In genomic region chr3:126475411-126476114, GRCh38 we compare ENCODE assay signal across 1 cellular context.
TF ChIP-seq lines count a peak whose summit lies in the region.

ZXDC (minus strand) TSS chr3:126475891; CDS start chr3:126475865, 26 bp downstream.

TF ChIP-seq in HepG2, 621 proteins besides CTCF, POLR2A, EP300 and RAD21 (continued from another document and continues in another):
- TF ChIP-seq MED13 (CRISPR knock-in tag; IDR thresholded peaks at IDR 0.05) (no peak), HES4 (CRISPR knock-in tag; IDR thresholded peaks at IDR 0.05; ENCODE audit: borderline replicate concordance) (no peak), ZNF224 (CRISPR knock-in tag; IDR thresholded peaks at IDR 0.05) (no peak), ARNT2 (CRISPR knock-in tag; IDR thresholded peaks at IDR 0.05; ENCODE audit: low read depth) (no peak), ZSCAN21 (CRISPR knock-in tag; IDR thresholded peaks at IDR 0.05; ENCODE audit: borderline replicate concordance) (no peak), ZNF563 (CRISPR knock-in tag; IDR thresholded peaks at IDR 0.05) (no peak; the same call in 1 of the 2 replicates), MTF1 (CRISPR knock-in tag; IDR thresholded peaks at IDR 0.05) (no peak), REPIN1 (CRISPR knock-in tag; IDR thresholded peaks at IDR 0.05; ENCODE audit: borderline replicate concordance, low read depth) (no peak), MLX (CRISPR knock-in tag; IDR thresholded peaks at IDR 0.05) (no peak), ZNF614 (CRISPR knock-in tag; IDR thresholded peaks at IDR 0.05; ENCODE audit: borderline replicate concordance) (no peak), REL (CRISPR knock-in tag; conservative IDR thresholded peaks at IDR 0.05) (no peak), ADNP (CRISPR knock-in tag; IDR thresholded peaks at IDR 0.05) (no peak), PAWR (CRISPR knock-in tag; IDR thresholded peaks at IDR 0.05; ENCODE audit: borderline replicate concordance) (no peak), RBFOX2 (IDR thresholded peaks at IDR 0.05; ENCODE audit: low read depth, low read length) (peak; percentile 82), ZFP62 (CRISPR knock-in tag; IDR thresholded peaks at IDR 0.05) (no peak), NCOA2 (CRISPR knock-in tag; IDR thresholded peaks at IDR 0.05) (no peak), ZNF552 (CRISPR knock-in tag; IDR thresholded peaks at IDR 0.05; ENCODE audit: borderline replicate concordance) (no peak), ZNF616 (CRISPR knock-in tag; IDR thresholded peaks at IDR 0.05; ENCODE audit: low read depth) (no peak), HDAC1 (CRISPR knock-in tag; IDR thresholded peaks at IDR 0.05) (no peak), ZNF773 (CRISPR knock-in tag; IDR thresholded peaks at IDR 0.05; ENCODE audit: borderline replicate concordance) (no peak), HCFC1 (IDR thresholded peaks at IDR 0.05; ENCODE audit: low read depth, low read length) (no peak), GABPB1 (CRISPR knock-in tag; IDR thresholded peaks at IDR 0.05) (no peak), ZNF33B (CRISPR knock-in tag; IDR thresholded peaks at IDR 0.05) (no peak), TBX2 (CRISPR knock-in tag; IDR thresholded peaks at IDR 0.05; ENCODE audit: borderline replicate concordance) (no peak), GTF3A (CRISPR knock-in tag; conservative IDR thresholded peaks at IDR 0.05) (no peak), FOXJ3 (CRISPR knock-in tag; IDR thresholded peaks at IDR 0.05; ENCODE audit: borderline replicate concordance) (no peak), CEBPG (CRISPR knock-in tag; IDR thresholded peaks at IDR 0.05) (no peak), PHF8 (CRISPR knock-in tag; IDR thresholded peaks at IDR 0.05) (no peak), MXD4 (CRISPR knock-in tag; IDR thresholded peaks at IDR 0.05) (no peak), ZNF549 (CRISPR knock-in tag; IDR thresholded peaks at IDR 0.05) (no peak), FOXA3 (CRISPR knock-in tag; IDR thresholded peaks at IDR 0.05) (no peak), ZBTB33 (CRISPR knock-in tag; IDR thresholded peaks at IDR 0.05) (no peak), ZNF598 (CRISPR knock-in tag; IDR thresholded peaks at IDR 0.05; ENCODE audit: borderline replicate concordance) (no peak), TEAD2 (CRISPR knock-in tag; IDR thresholded peaks at IDR 0.05) (no peak), POGZ (CRISPR knock-in tag; IDR thresholded peaks at IDR 0.05) (no peak), NFKBIZ (CRISPR knock-in tag; IDR thresholded peaks at IDR 0.05) (no peak), HNRNPK (IDR thresholded peaks at IDR 0.05; ENCODE audit: low read depth, low read length, poor library complexity, severe bottlenecking) (no peak), MIXL1 (CRISPR knock-in tag; IDR thresholded peaks at IDR 0.05) (no peak), BRF2 (CRISPR knock-in tag; IDR thresholded peaks at IDR 0.05) (no peak), FUBP1 (CRISPR knock-in tag; IDR thresholded peaks at IDR 0.05; ENCODE audit: borderline replicate concordance) (no peak), ZNF512 (CRISPR knock-in tag; IDR thresholded peaks at IDR 0.05) (no peak), ARID2 (CRISPR knock-in tag; IDR thresholded peaks at IDR 0.05; ENCODE audit: borderline replicate concordance) (no peak), MEIS2 (CRISPR knock-in tag; IDR thresholded peaks at IDR 0.05) (0 out of 2 replicates have a peak, but pooled peaks have one; percentile 2), RFXAP (CRISPR knock-in tag; IDR thresholded peaks at IDR 0.05; ENCODE audit: borderline replicate concordance) (no peak), HOXA9 (CRISPR knock-in tag; IDR thresholded peaks at IDR 0.05; ENCODE audit: borderline replicate concordance) (no peak), ZFP41 (CRISPR knock-in tag; IDR thresholded peaks at IDR 0.05; ENCODE audit: borderline replicate concordance) (no peak), SIX1 (CRISPR knock-in tag; IDR thresholded peaks at IDR 0.05; ENCODE audit: borderline replicate concordance) (no peak), ZNF30 (CRISPR knock-in tag; IDR thresholded peaks at IDR 0.05) (no peak), TCF7 (IDR thresholded peaks at IDR 0.05; ENCODE audit: low read depth) (no peak), BRCA1 (CRISPR knock-in tag; IDR thresholded peaks at IDR 0.05) (0 out of 2 replicates have a peak, but pooled peaks have one; percentile 20), ZNF234 (CRISPR knock-in tag; conservative IDR thresholded peaks at IDR 0.05) (no peak), ZNF468 (CRISPR knock-in tag; IDR thresholded peaks at IDR 0.05) (no peak), PATZ1 (CRISPR knock-in tag; IDR thresholded peaks at IDR 0.05) (no peak), KDM6A (CRISPR knock-in tag; IDR thresholded peaks at IDR 0.05; ENCODE audit: low read depth) (no peak), RCOR2 (CRISPR knock-in tag; IDR thresholded peaks at IDR 0.05) (no peak), ZNF547 (CRISPR knock-in tag; IDR thresholded peaks at IDR 0.05) (no peak), ZNF710 (CRISPR knock-in tag; IDR thresholded peaks at IDR 0.05; ENCODE audit: borderline replicate concordance) (no peak), GRHL1 (CRISPR knock-in tag; conservative IDR thresholded peaks at IDR 0.05) (no peak), HOXD1 (CRISPR knock-in tag; IDR thresholded peaks at IDR 0.05) (no peak), RBM22 (optimal IDR thresholded peaks at IDR 0.05; ENCODE audit: low read length) (no peak), SPEN (CRISPR knock-in tag; IDR thresholded peaks at IDR 0.05; ENCODE audit: low read depth) (peak; percentile 59; the same call in 1 of the 2 replicates), ZSCAN31 (CRISPR knock-in tag; IDR thresholded peaks at IDR 0.05; ENCODE audit: low read depth) (0 out of 2 replicates have a peak, but pooled peaks have one; percentile 50), MTA3 (CRISPR knock-in tag; IDR thresholded peaks at IDR 0.05) (no peak), ZNF180 (CRISPR knock-in tag; IDR thresholded peaks at IDR 0.05; ENCODE audit: borderline replicate concordance, low read depth) (no peak), ISX (CRISPR knock-in tag; conservative IDR thresholded peaks at IDR 0.05) (no peak), PAF1 (CRISPR knock-in tag; IDR thresholded peaks at IDR 0.05) (no peak), IKZF4 (CRISPR knock-in tag; IDR thresholded peaks at IDR 0.05; ENCODE audit: borderline replicate concordance, low read depth, not compliant biosample characterization) (no peak)
